Comparison of ENCODE assay signal across 21 cellular contexts in genomic region chr9:93138171-93138764, GRCh38. TPM values are rescaled to one million over a fixed set of nuclear protein-coding genes. Genes with fewer than 3 reads are reported as not detected.
DNase-seq lines count a peak whose midpoint lies in the region; ATAC-seq and TF ChIP-seq lines count a peak whose summit lies in the region.
"Had no signal": no experiment of that assay in that cellular context is flagged by ENCODE, and none has a peak within 500 bp of the region (broad histone marks: within the 10 kb centered on the region; RNA-seq: fewer than 3 reads in every experiment).

No MANE protein-coding gene starts in this region.

- peak overlapping the region in 4 of 6 donors; percentile 24 to 96 (median 57) for H3K27ac Mint-ChIP-seq in naive B cell

- H3K4me1 Mint-ChIP-seq in naive B cell: peaks cover 33 to 46% (median 44%) of the 10 kb centered on the region in 3 donors

- H3K4me1 ChIP-seq in right atrium auricular region: peaks cover 0 to 18% of the 10 kb centered on the region in 2 donors

- H3K27me3 Mint-ChIP-seq in naive B cell: peaks cover 0 to 10% (median 0%) of the 10 kb centered on the region in 3 donors
- H3K27me3 Mint-ChIP-seq: CD4-positive, CD25-positive, alpha-beta regulatory T cell; naive thymus-derived CD8-positive, alpha-beta T cell had no signal

- no peak overlapping the region for H3K4me3 ChIP-seq in right atrium auricular region
- H3K4me3 ChIP-seq: cardiac muscle cell, esophagus squamous epithelium, MG63, skin epidermis had no signal

- no peaks in the 10 kb centered on the region for H3K27me3 ChIP-seq in right atrium auricular region
- H3K27me3 ChIP-seq: cardiac muscle cell, esophagus squamous epithelium, MG63 had no signal

- no peak overlapping the region for H3K27ac ChIP-seq in right atrium auricular region
- H3K27ac ChIP-seq: cardiac muscle cell, esophagus squamous epithelium, skin epidermis had no signal

- no peaks in the 10 kb centered on the region for H3K9me3 ChIP-seq in right atrium auricular region
- H3K9me3 ChIP-seq: esophagus squamous epithelium, MG63 had no signal

- peak in 1 of 2 donors; percentile 5 for ATAC-seq in naive B cell (ENCODE audit: low read depth in 2 of 2)
- ATAC-seq in GM18868 (IDR thresholded peaks at IDR 0.05; ENCODE audit: unreplicated experiment): no peak
- no peak for ATAC-seq in HG02759 (IDR thresholded peaks at IDR 0.05; ENCODE audit: unreplicated experiment)
- ATAC-seq: naive thymus-derived CD8-positive, alpha-beta T cell had no signal

- H3K9me3 Mint-ChIP-seq in naive B cell: peaks cover 0 to 6% (median 3%) of the 10 kb centered on the region in 7 donors
- H3K9me3 Mint-ChIP-seq: CD4-positive, CD25-positive, alpha-beta regulatory T cell; naive thymus-derived CD8-positive, alpha-beta T cell had no signal

- peaks cover 0 to 7% of the 10 kb centered on the region in 2 donors for H3K36me3 Mint-ChIP-seq in naive B cell
- H3K36me3 Mint-ChIP-seq: CD4-positive, CD25-positive, alpha-beta regulatory T cell; naive thymus-derived CD8-positive, alpha-beta T cell had no signal

- H3K36me3 ChIP-seq in right atrium auricular region: no peaks in the 10 kb centered on the region
- H3K36me3 ChIP-seq: cardiac muscle cell, esophagus squamous epithelium, MG63 had no signal

- in situ Hi-C loops in G401 (cut with HindIII; ENCODE audit: low sequenced_read_pairs): no loop called here

- TF ChIP-seq CTCF in right atrium auricular region (IDR thresholded peaks at IDR 0.05): no peak

- H3K4me3 Mint-ChIP-seq in naive B cell: peak overlapping the region in 4 of 8 donors; percentile 4 to 62 (median 31)

- peak; percentile 12 for DNase-seq in NCI-H2171 treated with DMSO at 0.1 percent for 48 hours (lab: John Stamatoyannopoulos, UW)
- DNase-seq in NCI-H2171 (lab: John Stamatoyannopoulos, UW): no peak
- DNase-seq in G401 (ENCODE audit: low spot score): peak; percentile 0
- DNase-seq in UCSD-AML1 (lab: John Stamatoyannopoulos, UW; ENCODE audit: unreplicated experiment): peak; percentile 42
- no peak for DNase-seq in naive B cell
- DNase-seq in right atrium auricular region (ENCODE audit: low spot score): no peak
- DNase-seq: activated CD4-positive, alpha-beta T cell treated with anti-CD3 and anti-CD28 coated beads for 1 hour; effector CD8-positive, alpha-beta T cell; esophagus squamous epithelium; MG63; naive thymus-derived CD8-positive, alpha-beta T cell; NCI-H2081; NCI-H526; OCI-M1 had no signal

RNA-seq across cellular contexts. Expression of gene NINJ1, which starts 4.2 kb away (rescaled TPM):
- total RNA-seq in G401 (2014; rRNA removed; shearing (Covaris generic)): 25.6 and 28.4 TPM in 2 replicates
- 10 to 100 TPM in 1 of 6 donors, 1 to 10 TPM in 5; 4.3 to 14.2 (median 7.1) TPM for polyA plus RNA-seq in naive B cell (ENCODE audit: low read depth in 6 of 6)
- total RNA-seq in right atrium auricular region: 10 to 100 TPM; 65.5 to 89.4 TPM

RNA-seq across cellular contexts. Expression of gene CARD19, which starts 42.3 kb away (rescaled TPM):
- total RNA-seq in G401 (2014; rRNA removed; shearing (Covaris generic)): 31.4 and 36.7 TPM in 2 replicates
- polyA plus RNA-seq in naive B cell (ENCODE audit: low read depth in 6 of 6): 10 to 100 TPM; 18.4 to 37.3 (median 27.4) TPM
- total RNA-seq in right atrium auricular region: 10 to 100 TPM; 21.2 to 46.8 TPM

RNA-seq across cellular contexts. Expression of gene WNK2, which starts 45.7 kb away (rescaled TPM):
- 5.8 and 8.9 TPM in 2 replicates for total RNA-seq in G401 (2014; rRNA removed; shearing (Covaris generic))
- polyA plus RNA-seq in naive B cell (ENCODE audit: low read depth in 6 of 6): not detected
- total RNA-seq in right atrium auricular region: 100 to 1,000 TPM in 1 of 2 donors, 10 to 100 TPM in 1; 61.4 to 132 TPM
- total RNA-seq: A172, lung microvascular endothelial cell had no signal
- polyA plus RNA-seq: CD4-positive, CD25-positive, alpha-beta regulatory T cell; naive thymus-derived CD8-positive, alpha-beta T cell had no signal

Comparison
In these comparisons a context has a peak if more than half of its experiments do, and no peak if none do; other contexts are left out.
1. DNase-seq: peak in NCI-H2171 treated with DMSO at 0.1 percent for 48 hours (single experiment), G401 (single experiment) and UCSD-AML1 (single experiment); none in NCI-H2171 (single experiment), naive B cell (single experiment) and right atrium auricular region (single experiment).